9 cellular contexts compared by ENCODE assay signal in genomic region chr19:1410789-1411188, GRCh38. TPM values are rescaled to one million over a fixed set of nuclear protein-coding genes. Genes with fewer than 3 reads are reported as not detected.
DNase-seq lines count a peak whose midpoint lies in the region; ATAC-seq and TF ChIP-seq lines count a peak whose summit lies in the region.
"Had no signal": no experiment of that assay in that cellular context is flagged by ENCODE, and none has a peak within 500 bp of the region (broad histone marks: within the 10 kb centered on the region; RNA-seq: fewer than 3 reads in every experiment).

No MANE protein-coding gene starts in this region.

- H3K27me3 Mint-ChIP-seq in T-helper 2 cell treated with Interferon-gamma antibody and Interleukin-4, amounts not matched to agents 5 μg/mL and 100 μg/mL, for 36 hours (ENCODE audit: low read depth) = no peaks in the 10 kb centered on the region
- no peaks in the 10 kb centered on the region for H3K27me3 Mint-ChIP-seq in activated T-helper 17 cell treated with anti-CD3 and anti-CD28 coated beads, Interleukin-2, amount 50 U/mL, for 72 hours
- peaks cover 9% of the 10 kb centered on the region for H3K27me3 Mint-ChIP-seq in glutamatergic neuron (ENCODE audit: unreplicated experiment)

- peaks cover 33% of the 10 kb centered on the region for H3K36me3 Mint-ChIP-seq in T-helper 2 cell treated with Interferon-gamma antibody and Interleukin-4, amounts not matched to agents 5 μg/mL and 100 μg/mL, for 36 hours (ENCODE audit: low read depth)
- H3K36me3 Mint-ChIP-seq in activated T-helper 17 cell treated with anti-CD3 and anti-CD28 coated beads, Interleukin-2, amount 50 U/mL, for 72 hours (ENCODE audit: low read depth) = peaks cover 60% of the 10 kb centered on the region
- no peaks in the 10 kb centered on the region for H3K36me3 Mint-ChIP-seq in glutamatergic neuron (ENCODE audit: unreplicated experiment)
- peaks cover 69% of the 10 kb centered on the region for H3K36me3 Mint-ChIP-seq in stimulated activated effector memory CD8-positive, alpha-beta T cell treated with anti-CD3 and anti-CD28 coated beads, Interleukin-12 subunit alpha, Interleukin-12 subunit beta, amount 100 ng/mL, for 72 hours

- intact Hi-C loops in head of caudate nucleus (cut with DNase I) (no loop called here), sciatic nerve (cut with DNase I) (no loop called here)

- no peak for TF ChIP-seq CTCF in glutamatergic neuron (IDR thresholded peaks at IDR 0.05; ENCODE audit: partially characterized antibody, unreplicated experiment)

- peaks cover 32% of the 10 kb centered on the region for H3K4me1 Mint-ChIP-seq in T-helper 2 cell treated with Interferon-gamma antibody and Interleukin-4, amounts not matched to agents 5 μg/mL and 100 μg/mL, for 36 hours (ENCODE audit: low read depth)
- H3K4me1 Mint-ChIP-seq in activated T-helper 17 cell treated with anti-CD3 and anti-CD28 coated beads, Interleukin-2, amount 50 U/mL, for 72 hours = peaks cover 40% of the 10 kb centered on the region
- peaks cover 39% of the 10 kb centered on the region for H3K4me1 Mint-ChIP-seq in glutamatergic neuron (ENCODE audit: low read depth, unreplicated experiment)
- H3K4me1 Mint-ChIP-seq in stimulated activated effector memory CD8-positive, alpha-beta T cell treated with anti-CD3 and anti-CD28 coated beads, Interleukin-12 subunit alpha, Interleukin-12 subunit beta, amount 100 ng/mL, for 72 hours = peaks cover 67% of the 10 kb centered on the region

- no peak for ATAC-seq in activated T-helper 17 cell treated with anti-CD3 and anti-CD28 coated beads, Interleukin-2, amount 50 U/mL, for 72 hours (replicated peaks)
- no peak for ATAC-seq in stimulated activated effector memory CD8-positive, alpha-beta T cell treated with anti-CD3 and anti-CD28 coated beads, Interleukin-12 subunit alpha, Interleukin-12 subunit beta, amount 100 ng/mL, for 72 hours
- ATAC-seq in GM18498 (IDR thresholded peaks at IDR 0.05; ENCODE audit: unreplicated experiment) (no peak), sciatic nerve (no peak)
- ATAC-seq: A549 had no signal

- peak overlapping the region; percentile 98 for H3K4me3 Mint-ChIP-seq in T-helper 2 cell treated with Interferon-gamma antibody and Interleukin-4, amounts not matched to agents 5 μg/mL and 100 μg/mL, for 36 hours
- H3K4me3 Mint-ChIP-seq in activated T-helper 17 cell treated with anti-CD3 and anti-CD28 coated beads, Interleukin-2, amount 50 U/mL, for 72 hours = peak overlapping the region; percentile 95
- peak overlapping the region; percentile 96 for H3K4me3 Mint-ChIP-seq in glutamatergic neuron (ENCODE audit: unreplicated experiment)
- peak overlapping the region; percentile 93 for H3K4me3 Mint-ChIP-seq in stimulated activated effector memory CD8-positive, alpha-beta T cell treated with anti-CD3 and anti-CD28 coated beads, Interleukin-12 subunit alpha, Interleukin-12 subunit beta, amount 100 ng/mL, for 72 hours

- peak overlapping the region; percentile 60 for H3K27ac Mint-ChIP-seq in T-helper 2 cell treated with Interferon-gamma antibody and Interleukin-4, amounts not matched to agents 5 μg/mL and 100 μg/mL, for 36 hours
- H3K27ac Mint-ChIP-seq in activated T-helper 17 cell treated with anti-CD3 and anti-CD28 coated beads, Interleukin-2, amount 50 U/mL, for 72 hours = peak overlapping the region; percentile 90
- peak overlapping the region; percentile 86 for H3K27ac Mint-ChIP-seq in glutamatergic neuron (ENCODE audit: unreplicated experiment)
- peak overlapping the region; percentile 87 for H3K27ac Mint-ChIP-seq in stimulated activated effector memory CD8-positive, alpha-beta T cell treated with anti-CD3 and anti-CD28 coated beads, Interleukin-12 subunit alpha, Interleukin-12 subunit beta, amount 100 ng/mL, for 72 hours

- DNase-seq in T-helper 2 cell treated with Interferon-gamma antibody and Interleukin-4, amounts not matched to agents 5 μg/mL and 100 μg/mL, for 36 hours (ENCODE audit: low spot score) = no peak
- DNase-seq in T-helper 2 cell (no peak), glutamatergic neuron (no peak), head of caudate nucleus (no peak), sciatic nerve (ENCODE audit: low spot score) (no peak)
- no peak for DNase-seq in stimulated activated effector memory CD8-positive, alpha-beta T cell treated with anti-CD3 and anti-CD28 coated beads, Interleukin-12 subunit alpha, Interleukin-12 subunit beta, amount 100 ng/mL, for 72 hours (ENCODE audit: low spot score in 2 of 2)

- H3K9me3 Mint-ChIP-seq in T-helper 2 cell treated with Interferon-gamma antibody and Interleukin-4, amounts not matched to agents 5 μg/mL and 100 μg/mL, for 36 hours = no peaks in the 10 kb centered on the region
- no peaks in the 10 kb centered on the region for H3K9me3 Mint-ChIP-seq in activated T-helper 17 cell treated with anti-CD3 and anti-CD28 coated beads, Interleukin-2, amount 50 U/mL, for 72 hours
- H3K9me3 Mint-ChIP-seq in glutamatergic neuron (ENCODE audit: unreplicated experiment) = peaks cover 18% of the 10 kb centered on the region
- H3K9me3 Mint-ChIP-seq in stimulated activated effector memory CD8-positive, alpha-beta T cell treated with anti-CD3 and anti-CD28 coated beads, Interleukin-12 subunit alpha, Interleukin-12 subunit beta, amount 100 ng/mL, for 72 hours = no peaks in the 10 kb centered on the region

RNA-seq across cellular contexts. Expression of gene DAZAP1, which starts 3.4 kb away (rescaled TPM):
- 100 to 1,000 TPM; 161 to 271 TPM for total RNA-seq in activated T-helper 17 cell treated with anti-CD3 and anti-CD28 coated beads, Interleukin-2, amount 50 U/mL, for 72 hours
- total RNA-seq in glutamatergic neuron (ENCODE audit: unreplicated experiment) = 135 TPM
- total RNA-seq in sciatic nerve = 75.7 TPM

RNA-seq across cellular contexts. Expression of gene GAMT, which starts 9.4 kb away (rescaled TPM):
- total RNA-seq in activated T-helper 17 cell treated with anti-CD3 and anti-CD28 coated beads, Interleukin-2, amount 50 U/mL, for 72 hours = 10 to 100 TPM in 1 of 2 donors, 1 to 10 TPM in 1; 4.9 to 11.2 TPM
- total RNA-seq in glutamatergic neuron (ENCODE audit: unreplicated experiment) = 17.9 TPM
- 48.1 TPM for total RNA-seq in sciatic nerve

RNA-seq across cellular contexts. Expression of gene NDUFS7, which starts 27.1 kb away (rescaled TPM):
- 10 to 100 TPM; 51.5 to 87.9 TPM for total RNA-seq in activated T-helper 17 cell treated with anti-CD3 and anti-CD28 coated beads, Interleukin-2, amount 50 U/mL, for 72 hours
- total RNA-seq in glutamatergic neuron (ENCODE audit: unreplicated experiment) = 123 TPM
- total RNA-seq in sciatic nerve = 57.5 TPM

RNA-seq across cellular contexts. Expression of gene RPS15, which starts 27.4 kb away (rescaled TPM):
- 1,000 to 10,000 TPM; 1,611 to 1,688 TPM for total RNA-seq in activated T-helper 17 cell treated with anti-CD3 and anti-CD28 coated beads, Interleukin-2, amount 50 U/mL, for 72 hours
- total RNA-seq in glutamatergic neuron (ENCODE audit: unreplicated experiment) (603 TPM), sciatic nerve (753 TPM)

RNA-seq across cellular contexts. Expression of gene APC2, which starts 39.1 kb away (rescaled TPM):
- under 1 TPM; 0.04 to 0.21 TPM for total RNA-seq in activated T-helper 17 cell treated with anti-CD3 and anti-CD28 coated beads, Interleukin-2, amount 50 U/mL, for 72 hours
- total RNA-seq in glutamatergic neuron (ENCODE audit: unreplicated experiment) (371 TPM), sciatic nerve (6.0 TPM)
